13 cellular contexts compared by ENCODE assay signal in genomic region chr2:146986161-146986560, GRCh38.
DNase-seq lines count a peak whose midpoint lies in the region; ATAC-seq and TF ChIP-seq lines count a peak whose summit lies in the region.
"Had no signal": no experiment of that assay in that cellular context is flagged by ENCODE, and none has a peak within 500 bp of the region (broad histone marks: within the 10 kb centered on the region; RNA-seq: fewer than 3 reads in every experiment).

No MANE protein-coding gene starts in this region.

- no peaks in the 10 kb centered on the region for H3K36me3 Mint-ChIP-seq in nephron (ENCODE audit: low read depth)
- H3K36me3 Mint-ChIP-seq: naive thymus-derived CD4-positive, alpha-beta T cell had no signal

- no peak overlapping the region for H3K4me3 Mint-ChIP-seq in nephron
- H3K4me3 Mint-ChIP-seq: naive thymus-derived CD4-positive, alpha-beta T cell had no signal

- no peaks in the 10 kb centered on the region for H3K36me3 ChIP-seq in body of pancreas (replicated peaks in 1 of 2; ENCODE audit: insufficient read depth in 1 of 2, low read depth in 2 of 2)
- H3K36me3 ChIP-seq in upper lobe of left lung: no peaks in the 10 kb centered on the region

- DNase-seq in GM12865 (ENCODE audit: low read depth) (peak; percentile 41), cardiac fibroblast (ENCODE audit: low read depth in 2 of 2) (peak; percentile 42 to 70), NCI-H1092 (lab: John Stamatoyannopoulos, UW) (no peak), body of pancreas (no peak), NCI-H2171 (lab: John Stamatoyannopoulos, UW) (no peak), upper lobe of left lung (no peak)
- DNase-seq: activated T-cell treated with anti-CD3 and anti-CD28 coated beads, Interleukin-2, amount 50 U/mL, for 48 hours; naive thymus-derived CD4-positive, alpha-beta T cell; NCI-H748 treated with DMSO at 0.1 percent for 48 hours; stimulated activated CD4-positive, alpha-beta T cell treated with anti-CD3 and anti-CD28 coated beads, Interleukin-2, amount 100 ng/mL, for 48 hours; T-helper 1 cell had no signal

- H3K27me3 ChIP-seq in body of pancreas (no peaks in the 10 kb centered on the region), upper lobe of left lung (no peaks in the 10 kb centered on the region)

- H3K9me3 ChIP-seq in body of pancreas (no peaks in the 10 kb centered on the region), upper lobe of left lung (no peaks in the 10 kb centered on the region)

- ATAC-seq in HG03196 (IDR thresholded peaks at IDR 0.05; ENCODE audit: unreplicated experiment) (peak; percentile 53), body of pancreas (no peak), upper lobe of left lung (ENCODE audit: low FRiP score in 2 of 2) (no peak)
- ATAC-seq: naive thymus-derived CD4-positive, alpha-beta T cell had no signal

- H3K9me3 Mint-ChIP-seq in nephron: no peaks in the 10 kb centered on the region
- H3K9me3 Mint-ChIP-seq: naive thymus-derived CD4-positive, alpha-beta T cell had no signal

- no peak overlapping the region for H3K27ac ChIP-seq in body of pancreas
- no peak overlapping the region for H3K27ac ChIP-seq in upper lobe of left lung

- H3K4me3 ChIP-seq in GM12865 (ENCODE audit: low read depth, low read length): no peak overlapping the region
- no peak overlapping the region for H3K4me3 ChIP-seq in cardiac fibroblast (replicated peaks in 1 of 2; ENCODE audit: low read depth in 2 of 2, low read length in 2 of 2)
- no peak overlapping the region for H3K4me3 ChIP-seq in body of pancreas
- H3K4me3 ChIP-seq in upper lobe of left lung: no peak overlapping the region

- TF ChIP-seq POLR2A in body of pancreas (IDR thresholded peaks at IDR 0.05) (no peak), upper lobe of left lung (IDR thresholded peaks at IDR 0.05) (no peak)

- no peak for TF ChIP-seq EP300 in upper lobe of left lung (IDR thresholded peaks at IDR 0.05)

- WGBS in body of pancreas, 2 donors: 34 to 51% methylated on average over 4 of the region's 4 CpGs
- WGBS in upper lobe of left lung, 2 donors: 46 to 57% methylated on average over 4 of the region's 4 CpGs

- H3K27me3 Mint-ChIP-seq in nephron (ENCODE audit: low read depth): no peaks in the 10 kb centered on the region

- intact Hi-C loops in body of pancreas (cut with DNase I): no loop called here

- peaks cover 40% of the 10 kb centered on the region for H3K4me1 Mint-ChIP-seq in nephron

- H3K4me1 ChIP-seq in body of pancreas: no peaks in the 10 kb centered on the region
- H3K4me1 ChIP-seq in upper lobe of left lung: peaks cover 0 to 3% (median 0%) of the 10 kb centered on the region in 4 donors

- TF ChIP-seq CTCF in GM12865 (IDR thresholded peaks at IDR 0.05; ENCODE audit: insufficient read depth, low read depth, low read length, missing control alignments) (no peak), cardiac fibroblast (IDR thresholded peaks at IDR 0.05; ENCODE audit: low read depth, low read length) (no peak), nephron (IDR thresholded peaks at IDR 0.05; ENCODE audit: unreplicated experiment in 3 of 3) (no peak), body of pancreas (IDR thresholded peaks at IDR 0.05) (no peak), upper lobe of left lung (IDR thresholded peaks at IDR 0.05) (no peak)

- peak overlapping the region; percentile 14 to 70 (median 30) for H3K27ac Mint-ChIP-seq in nephron
- H3K27ac Mint-ChIP-seq: naive thymus-derived CD4-positive, alpha-beta T cell had no signal

Comparison
In these comparisons a context has a peak if more than half of its experiments do, and no peak if none do; other contexts are left out.
1. DNase-seq: peak in GM12865 (single experiment) and cardiac fibroblast (2 of 2); none in NCI-H1092 (single experiment), body of pancreas (0 of 4), NCI-H2171 (single experiment) and upper lobe of left lung (0 of 2).